9 cellular contexts compared by ENCODE assay signal in genomic region chr2:29528891-29529520, GRCh38.
A peak's percentile ranks its signal among the peaks of the same experiment; 100 is the strongest.
DNase-seq lines count a peak whose midpoint lies in the region; ATAC-seq and TF ChIP-seq lines count a peak whose summit lies in the region.
"Had no signal": no experiment of that assay in that cellular context is flagged by ENCODE, and none has a peak within 500 bp of the region (broad histone marks: within the 10 kb centered on the region; RNA-seq: fewer than 3 reads in every experiment).

No MANE protein-coding gene starts in this region.

- no TSS peak for BruUV-seq in IMR-90 (replicated peaks; lab: Mats Ljungman, UMichigan)

- dilution Hi-C loops in IMR-90 (cut with HindIII; ENCODE audit: low sequenced_read_pairs, unreplicated experiment): no loop called here

- no peak overlapping the region; the same call in 1 of the 2 replicates for H3K9ac ChIP-seq in IMR-90 (ENCODE audit: low read depth, low read length)
- H3K9ac ChIP-seq in mesendoderm (ENCODE audit: low read length): no peak overlapping the region

- H4K8ac ChIP-seq in IMR-90 (ENCODE audit: low read depth in 2 of 2, low read length in 2 of 2) (peak overlapping the region; percentile 75 to 78; a peak in 3 of 4 replicates), mesendoderm (ENCODE audit: low read depth, low read length) (no peak overlapping the region)

- H3K23ac ChIP-seq in IMR-90 (ENCODE audit: low read depth, low read length) (peak overlapping the region; percentile 21; the same call in 1 of the 2 replicates), mesendoderm (ENCODE audit: low read length) (no peak overlapping the region)

- CTCF ChIA-PET in AG04450 (lab: Charles Lee) (interaction anchor here (0.7 kb wide), 1 partner anchor 63 kb away, joined by 7 read pairs; no protein-coding TSS in a partner anchor), IMR-90 (lab: Yijun Ruan, JAX) (no interaction called here)
- CTCF ChIA-PET in CD8-positive, alpha-beta memory T cell (lab: Charles Lee): no interaction called here

- no peaks in the 10 kb centered on the region for H4K20me1 ChIP-seq in IMR-90 (ENCODE audit: insufficient read depth, low read length)

- TF ChIP-seq RAD21 in IMR-90 (IDR thresholded peaks at IDR 0.05; ENCODE audit: low read length): 0 out of 2 replicates have a peak, but pooled peaks have one; percentile 14

- H3K9me3 ChIP-seq in AG04450 (ENCODE audit: control insufficient read depth, insufficient read depth, low read length) (no peaks in the 10 kb centered on the region), IMR-90 (ENCODE audit: control insufficient read depth, insufficient read depth, low read length) (no peaks in the 10 kb centered on the region), ascending aorta (no peaks in the 10 kb centered on the region)
- H3K9me3 ChIP-seq in CD8-positive, alpha-beta memory T cell (ENCODE audit: low read length): no peaks in the 10 kb centered on the region

- H3K27ac ChIP-seq in AG04450 (ENCODE audit: low read depth, low read length) (peak overlapping the region; percentile 54), IMR-90 (ENCODE audit: insufficient read depth, low read length) (peak overlapping the region; percentile 32), ascending aorta (no peak overlapping the region), mesendoderm (ENCODE audit: low read depth, low read length) (no peak overlapping the region)
- no peak overlapping the region for H3K27ac ChIP-seq in CD8-positive, alpha-beta memory T cell (ENCODE audit: low read depth, low read length)

- H4K5ac ChIP-seq in IMR-90 (ENCODE audit: low read depth, low read length) (no peak overlapping the region), mesendoderm (ENCODE audit: low read length) (no peak overlapping the region)

- H2BK20ac ChIP-seq in IMR-90 (ENCODE audit: low read depth, low read length): peak overlapping the region; percentile 77; the same call in 1 of the 2 replicates

- H2AFZ ChIP-seq in IMR-90 (replicated peaks; ENCODE audit: low read length, poor library complexity): peak overlapping the region; percentile 86

- H3K4me1 ChIP-seq in IMR-90 (ENCODE audit: control insufficient read depth, insufficient read depth, low read length) (peaks cover 7% of the 10 kb centered on the region), ascending aorta (no peaks in the 10 kb centered on the region), mesendoderm (ENCODE audit: control insufficient read depth, low read depth, low read length) (no peaks in the 10 kb centered on the region)
- H3K4me1 ChIP-seq in CD8-positive, alpha-beta memory T cell (ENCODE audit: insufficient read depth, low read length): no peaks in the 10 kb centered on the region

- H2AK5ac ChIP-seq in IMR-90 (ENCODE audit: low read depth, low read length) (peak overlapping the region; percentile 76; the same call in 1 of the 2 replicates), mesendoderm (ENCODE audit: low read length) (no peak overlapping the region)

- peak overlapping the region; percentile 33; the same call in 1 of the 2 replicates for H3K56ac ChIP-seq in IMR-90 (ENCODE audit: extremely low read depth, insufficient read depth, low read length)
- no peak overlapping the region for H3K56ac ChIP-seq in mesendoderm (ENCODE audit: low read length)

- H3K27me3 ChIP-seq in AG04450 (ENCODE audit: control insufficient read depth, insufficient read depth, low read length) (no peaks in the 10 kb centered on the region), IMR-90 (ENCODE audit: control insufficient read depth, insufficient read depth, low read length) (no peaks in the 10 kb centered on the region), ascending aorta (no peaks in the 10 kb centered on the region), mesendoderm (ENCODE audit: insufficient read depth, low read length, poor library complexity) (no peaks in the 10 kb centered on the region)
- H3K27me3 ChIP-seq in CD8-positive, alpha-beta memory T cell (ENCODE audit: insufficient read depth, low read length, poor library complexity, severe bottlenecking): no peaks in the 10 kb centered on the region

- peak overlapping the region; percentile 21 for H2AK9ac ChIP-seq in IMR-90 (replicated peaks; ENCODE audit: low read depth, low read length, poor library complexity)

- H3K9me3 Mint-ChIP-seq in dendritic cell treated with granulocyte-macrophage colony-stimulating factor and Interleukin-4, amounts not matched to agents 40 ng/mL and 50 ng/mL, for 4 days: no peaks in the 10 kb centered on the region
- peaks cover 9% of the 10 kb centered on the region for H3K9me3 Mint-ChIP-seq in neural crest cell
- H3K9me3 Mint-ChIP-seq in CD8-positive, alpha-beta memory T cell: no peaks in the 10 kb centered on the region
- H3K9me3 Mint-ChIP-seq: T-helper 1 cell treated with Interleukin-12 subunit alpha and Interleukin-12 subunit beta and Interleukin-4 antibody, amounts not matched to agents 30 μg/mL and 1 μg/mL, for 36 hours had no signal

- H3K4me2 ChIP-seq in IMR-90 (ENCODE audit: low read depth, low read length) (peak overlapping the region; percentile 67), mesendoderm (ENCODE audit: low read length) (no peak overlapping the region)

- peak; percentile 51 for DNase-seq in AG04450 (ENCODE audit: low read depth, low spot score)
- DNase-seq in IMR-90: peak; percentile 79
- DNase-seq in neural crest cell (ENCODE audit: low read depth, low spot score): no peak
- DNase-seq in CD8-positive, alpha-beta memory T cell: no peak
- no peak for DNase-seq in ascending aorta (ENCODE audit: low spot score in 2 of 2)
- DNase-seq in mesendoderm: no peak

- peaks cover 11% of the 10 kb centered on the region for H3K4me1 Mint-ChIP-seq in dendritic cell treated with granulocyte-macrophage colony-stimulating factor and Interleukin-4, amounts not matched to agents 40 ng/mL and 50 ng/mL, for 4 days (ENCODE audit: low read depth)
- H3K4me1 Mint-ChIP-seq in neural crest cell: no peaks in the 10 kb centered on the region
- H3K4me1 Mint-ChIP-seq in CD8-positive, alpha-beta memory T cell: peaks cover 0 to 5% (median 0%) of the 10 kb centered on the region in 3 donors

- peak; percentile 91 for ATAC-seq in IMR-90 (ENCODE audit: low read depth)
- no peak for ATAC-seq in GM21360 (IDR thresholded peaks at IDR 0.05; ENCODE audit: unreplicated experiment)

- intact Hi-C loops in IMR-90 (cut with micrococcal nuclease): no loop called here
- intact Hi-C loops in dendritic cell treated with granulocyte-macrophage colony-stimulating factor and Interleukin-4, amounts not matched to agents 40 ng/mL and 50 ng/mL, for 4 days (cut with micrococcal nuclease): no loop called here
- intact Hi-C loops in ascending aorta (cut with DNase I): no loop called here

- H2BK120ac ChIP-seq in IMR-90 (ENCODE audit: low read depth, low read length) (peak overlapping the region; percentile 90), mesendoderm (ENCODE audit: low read depth, low read length) (no peak overlapping the region)

- POLR2A ChIA-PET in AG04450 (lab: Yijun Ruan, JAX): interaction anchor here (0.9 kb wide), 1 partner anchor 12 kb away, joined by 3 read pairs; no protein-coding TSS in a partner anchor
- POLR2A ChIA-PET in IMR-90 (lab: Charles Lee; ENCODE audit: unreplicated experiment): no interaction called here
- POLR2A ChIA-PET in CD8-positive, alpha-beta memory T cell (lab: Charles Lee): no interaction called here

- TF ChIP-seq POLR2A in IMR-90 (IDR thresholded peaks at IDR 0.05; ENCODE audit: low read depth, low read length): no peak

- H4K91ac ChIP-seq in IMR-90 (ENCODE audit: insufficient read depth, low read depth, low read length): peak overlapping the region; percentile 72

- H3K36me3 ChIP-seq in IMR-90 (ENCODE audit: control insufficient read depth, insufficient read depth, low read length): no peaks in the 10 kb centered on the region
- no peaks in the 10 kb centered on the region for H3K36me3 ChIP-seq in CD8-positive, alpha-beta memory T cell (ENCODE audit: insufficient read depth, low read length)
- no peaks in the 10 kb centered on the region for H3K36me3 ChIP-seq in ascending aorta
- H3K36me3 ChIP-seq in mesendoderm (ENCODE audit: control insufficient read depth, insufficient read depth, low read length): no peaks in the 10 kb centered on the region

- H3K4ac ChIP-seq in IMR-90 (ENCODE audit: low read depth, low read length): peak overlapping the region; percentile 78
- no peak overlapping the region for H3K4ac ChIP-seq in mesendoderm (ENCODE audit: low read depth, low read length)

- H2BK15ac ChIP-seq in IMR-90 (ENCODE audit: low read depth, low read length): peak overlapping the region; percentile 92; the same call in 2 of the 3 replicates
- H2BK15ac ChIP-seq in mesendoderm (replicated peaks; ENCODE audit: low read depth): no peak overlapping the region

- H3K27ac Mint-ChIP-seq in dendritic cell treated with granulocyte-macrophage colony-stimulating factor and Interleukin-4, amounts not matched to agents 40 ng/mL and 50 ng/mL, for 4 days: peak overlapping the region; percentile 52
- H3K27ac Mint-ChIP-seq in neural crest cell (ENCODE audit: unreplicated experiment): peak overlapping the region; percentile 58
- H3K27ac Mint-ChIP-seq in CD8-positive, alpha-beta memory T cell: no peak overlapping the region
- H3K27ac Mint-ChIP-seq: T-helper 1 cell treated with Interleukin-12 subunit alpha and Interleukin-12 subunit beta and Interleukin-4 antibody, amounts not matched to agents 30 μg/mL and 1 μg/mL, for 36 hours had no signal

- H3K9me1 ChIP-seq in IMR-90 (ENCODE audit: insufficient read depth, low read length): peaks cover 15% of the 10 kb centered on the region

- H3K79me2 ChIP-seq in mesendoderm (ENCODE audit: control insufficient read depth, insufficient read depth, low read length): no peaks in the 10 kb centered on the region

- in situ Hi-C loops in IMR-90 (cut with MboI; ENCODE audit: low sequenced_read_pairs): no loop called here

- no peaks in the 10 kb centered on the region for H3K27me3 Mint-ChIP-seq in dendritic cell treated with granulocyte-macrophage colony-stimulating factor and Interleukin-4, amounts not matched to agents 40 ng/mL and 50 ng/mL, for 4 days
- H3K27me3 Mint-ChIP-seq in neural crest cell (ENCODE audit: low read depth): no peaks in the 10 kb centered on the region
- H3K27me3 Mint-ChIP-seq in CD8-positive, alpha-beta memory T cell: peaks cover 17 to 39% of the 10 kb centered on the region in 2 donors

- H3K4me3 Mint-ChIP-seq in dendritic cell treated with granulocyte-macrophage colony-stimulating factor and Interleukin-4, amounts not matched to agents 40 ng/mL and 50 ng/mL, for 4 days: peak overlapping the region; percentile 54
- no peak overlapping the region for H3K4me3 Mint-ChIP-seq in neural crest cell
- H3K4me3 Mint-ChIP-seq in CD8-positive, alpha-beta memory T cell: peak overlapping the region in 2 of 7 donors; percentile 17 to 76
- H3K4me3 Mint-ChIP-seq: T-helper 1 cell treated with Interleukin-12 subunit alpha and Interleukin-12 subunit beta and Interleukin-4 antibody, amounts not matched to agents 30 μg/mL and 1 μg/mL, for 36 hours had no signal

- 9% methylated on average over 8 of the region's 18 CpGs; no CpG with 5 or more reads in 1 of the 2 experiments for WGBS in IMR-90 (ENCODE audit: extremely low coverage in 2 of 2, insufficient read length in 1 of 2), 2 experiments
- WGBS in mesendoderm (ENCODE audit: extremely low coverage, insufficient coverage, low lambda C conversion rate): no CpG with 5 or more reads among the region's 18 CpGs

- H3K18ac ChIP-seq in IMR-90 (ENCODE audit: low read depth, low read length) (peak overlapping the region; percentile 56), mesendoderm (ENCODE audit: low read length) (no peak overlapping the region)

- no peaks in the 10 kb centered on the region for H3K36me3 Mint-ChIP-seq in dendritic cell treated with granulocyte-macrophage colony-stimulating factor and Interleukin-4, amounts not matched to agents 40 ng/mL and 50 ng/mL, for 4 days (ENCODE audit: low read depth)
- peaks cover 9% of the 10 kb centered on the region for H3K36me3 Mint-ChIP-seq in neural crest cell (ENCODE audit: low read depth)
- no peaks in the 10 kb centered on the region for H3K36me3 Mint-ChIP-seq in CD8-positive, alpha-beta memory T cell

- H2BK5ac ChIP-seq in IMR-90 (ENCODE audit: low read depth, low read length, poor library complexity, severe bottlenecking) (peak overlapping the region; percentile 70), mesendoderm (ENCODE audit: low read length) (no peak overlapping the region)

- TF ChIP-seq CTCF in AG04450 (IDR thresholded peaks at IDR 0.05; ENCODE audit: low read depth, low read length): no peak
- no peak for TF ChIP-seq CTCF in IMR-90 (conservative IDR thresholded peaks at IDR 0.05; ENCODE audit: low read depth, low read length)
- no peak for TF ChIP-seq CTCF in neural crest cell (conservative IDR thresholded peaks at IDR 0.05)
- TF ChIP-seq CTCF in ascending aorta (IDR thresholded peaks at IDR 0.05): no peak

- no peaks in the 10 kb centered on the region for H3K79me1 ChIP-seq in IMR-90 (ENCODE audit: low read depth in 1 of 2, low read length in 2 of 2)
- H3K79me1 ChIP-seq in mesendoderm (ENCODE audit: low read length): no peaks in the 10 kb centered on the region

- H3K4me3 ChIP-seq in AG04450 (ENCODE audit: low read depth, low read length) (peak overlapping the region; percentile 23), IMR-90 (ENCODE audit: insufficient read depth, low read depth, low read length) (no peak overlapping the region; the same call in 1 of the 2 replicates), ascending aorta (no peak overlapping the region), mesendoderm (ENCODE audit: low read length) (no peak overlapping the region)
- H3K4me3 ChIP-seq in CD8-positive, alpha-beta memory T cell (ENCODE audit: low read length): no peak overlapping the region

- H3K14ac ChIP-seq in IMR-90 (replicated peaks; ENCODE audit: low read depth, low read length): peak overlapping the region; percentile 57

Comparison
In these comparisons a context has a peak if more than half of its experiments do, and no peak if none do; other contexts are left out.
1. DNase-seq: peak in AG04450 (single experiment) and IMR-90 (single experiment); none in neural crest cell (single experiment), CD8-positive, alpha-beta memory T cell (0 of 5), ascending aorta (0 of 2) and mesendoderm (single experiment).
2. H3K27ac ChIP-seq: peak in AG04450 (single experiment) and IMR-90 (single experiment); none in CD8-positive, alpha-beta memory T cell (single experiment), ascending aorta (0 of 2) and mesendoderm (single experiment).
3. H3K27ac Mint-ChIP-seq: peak in dendritic cell treated with granulocyte-macrophage colony-stimulating factor and Interleukin-4, amounts not matched to agents 40 ng/mL and 50 ng/mL, for 4 days (single experiment) and neural crest cell (single experiment); none in CD8-positive, alpha-beta memory T cell (0 of 8).